17 cellular contexts compared by ENCODE assay signal in the genomic region with DNA sequence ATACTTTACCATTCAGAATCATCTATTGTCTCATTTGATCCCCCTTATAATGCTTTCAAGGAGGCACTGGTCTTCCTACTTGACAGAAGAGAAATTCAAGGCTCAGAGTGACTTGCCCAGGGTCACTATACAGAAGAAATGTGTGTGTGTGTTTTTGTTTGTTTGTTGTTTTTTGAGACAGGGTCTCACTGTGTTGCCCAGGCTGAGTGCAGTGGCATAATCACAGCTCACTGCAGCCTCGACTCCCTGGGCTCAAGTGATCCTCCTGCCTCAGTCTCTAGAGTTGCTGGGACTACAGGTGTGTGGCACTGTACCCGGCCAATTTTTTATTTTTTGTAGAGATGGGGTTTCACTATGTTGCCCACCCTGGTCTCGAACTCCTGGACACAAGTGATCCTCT. TPM values are rescaled to one million over a fixed set of nuclear protein-coding genes. Genes with fewer than 3 reads are reported as not detected.
DNase-seq lines count a peak whose midpoint lies in the region; ATAC-seq, FAIRE-seq and TF ChIP-seq lines count a peak whose summit lies in the region.
"Had no signal": no experiment of that assay in that cellular context is flagged by ENCODE, and none has a peak within 500 bp of the region (broad histone marks: within the 10 kb centered on the region; RNA-seq: fewer than 3 reads in every experiment).

No MANE protein-coding gene starts in this region.

- POLR2A ChIA-PET in CD8-positive, alpha-beta T cell (lab: Charles Lee) = interaction anchor here (1.0 kb wide), 1 partner anchor 22 kb away, joined by 3 read pairs; no protein-coding TSS in a partner anchor

- ATAC-seq in T-helper 17 cell (no peak), HG03045 (IDR thresholded peaks at IDR 0.05; ENCODE audit: unreplicated experiment) (no peak)
- ATAC-seq in CD8-positive, alpha-beta T cell = no peak
- ATAC-seq: GM12878, HepG2, SK-N-SH treated with all-trans-retinoic acid at 6 μM for 48 hours had no signal

- CTCF ChIA-PET in CD8-positive, alpha-beta T cell (lab: Charles Lee) = interaction anchor here (1.2 to 1.5 kb wide), 2 partner anchors 65 to 130 kb away, joined by 3 to 4 read pairs; no protein-coding TSS in a partner anchor

- H3K4me3 Mint-ChIP-seq in T-helper 17 cell (no peak overlapping the region), nephron (no peak overlapping the region), type B pancreatic cell (no peak overlapping the region)
- H3K4me3 Mint-ChIP-seq in CD8-positive, alpha-beta T cell = no peak overlapping the region

- DNase-seq in GM12891 (ENCODE audit: insufficient read length, low spot score) (no peak), T-helper 17 cell (no peak), type B pancreatic cell (ENCODE audit: extremely low spot score, unreplicated experiment) (no peak), T-helper 9 cell (no peak)
- no peak for DNase-seq in CD8-positive, alpha-beta T cell
- DNase-seq: Calu3, DMS79, NCI-H187 treated with DMSO at 0.1 percent for 48 hours, NCI-H446 treated with DMSO at 0.1 percent for 48 hours, NCI-H774, Peyer's patch, Right ventricle myocardium superior had no signal

- intact Hi-C loops in CD8-positive, alpha-beta T cell (cut with DNase I, micrococcal nuclease) = no loop called here

- no peaks in the 10 kb centered on the region for H3K36me3 ChIP-seq in CD8-positive, alpha-beta T cell (ENCODE audit: insufficient read depth, low read length)
- H3K36me3 ChIP-seq: Peyer's patch had no signal

- TF ChIP-seq CTCF in nephron (IDR thresholded peaks at IDR 0.05; ENCODE audit: unreplicated experiment in 3 of 3) (no peak), type B pancreatic cell (conservative IDR thresholded peaks at IDR 0.05) (no peak)
- TF ChIP-seq CTCF in CD8-positive, alpha-beta T cell (IDR thresholded peaks at IDR 0.05) = no peak

- H3K4me3 ChIP-seq in CD8-positive, alpha-beta T cell (ENCODE audit: low read depth, low read length) = no peak overlapping the region
- H3K4me3 ChIP-seq: GM12878, Peyer's patch had no signal

- H3K36me3 Mint-ChIP-seq in T-helper 17 cell (ENCODE audit: low read depth) (no peaks in the 10 kb centered on the region), nephron (ENCODE audit: low read depth) (no peaks in the 10 kb centered on the region), type B pancreatic cell (no peaks in the 10 kb centered on the region)
- no peaks in the 10 kb centered on the region for H3K36me3 Mint-ChIP-seq in CD8-positive, alpha-beta T cell

- no peaks in the 10 kb centered on the region for H3K4me1 ChIP-seq in CD8-positive, alpha-beta T cell (ENCODE audit: insufficient read depth, low read length)

- H3K27me3 ChIP-seq in CD8-positive, alpha-beta T cell (ENCODE audit: insufficient read depth, low read length) = no peaks in the 10 kb centered on the region
- H3K27me3 ChIP-seq: Peyer's patch had no signal

- peaks cover 6% of the 10 kb centered on the region for H3K4me1 Mint-ChIP-seq in T-helper 17 cell
- peaks cover 59% of the 10 kb centered on the region for H3K4me1 Mint-ChIP-seq in nephron
- peaks cover 61% of the 10 kb centered on the region for H3K4me1 Mint-ChIP-seq in type B pancreatic cell (ENCODE audit: unreplicated experiment)
- H3K4me1 Mint-ChIP-seq in CD8-positive, alpha-beta T cell (ENCODE audit: low read depth) = peaks cover 4% of the 10 kb centered on the region

- peak; percentile 41 for FAIRE-seq in GM12891 (lab: Jason Lieb, UNC)
- FAIRE-seq: GM12878, HepG2 had no signal

- no peak for TF ChIP-seq POLR2A in GM12891 (IDR thresholded peaks at IDR 0.05; ENCODE audit: low read depth, low read length)

- no peak overlapping the region for H3K27ac ChIP-seq in CD8-positive, alpha-beta T cell (ENCODE audit: low read depth, low read length)
- H3K27ac ChIP-seq: Peyer's patch had no signal

- H3K27me3 Mint-ChIP-seq in T-helper 17 cell (peaks cover 4% of the 10 kb centered on the region), nephron (ENCODE audit: low read depth) (peaks cover 3% of the 10 kb centered on the region), type B pancreatic cell (no peaks in the 10 kb centered on the region)
- H3K27me3 Mint-ChIP-seq in CD8-positive, alpha-beta T cell (ENCODE audit: low read depth) = peaks cover 3% of the 10 kb centered on the region

- H3K9me3 Mint-ChIP-seq in nephron (no peaks in the 10 kb centered on the region), type B pancreatic cell (no peaks in the 10 kb centered on the region)
- no peaks in the 10 kb centered on the region for H3K9me3 Mint-ChIP-seq in CD8-positive, alpha-beta T cell

- H3K27ac Mint-ChIP-seq in T-helper 17 cell (peak overlapping the region; percentile 11), nephron (peak overlapping the region; percentile 74 to 82 (median 81)), type B pancreatic cell (peak overlapping the region; percentile 94)
- H3K27ac Mint-ChIP-seq in CD8-positive, alpha-beta T cell = no peak overlapping the region

- H3K9me3 ChIP-seq in T-helper 17 cell (ENCODE audit: control insufficient read depth, low read length, poor library complexity, severe bottlenecking) = no peaks in the 10 kb centered on the region
- no peaks in the 10 kb centered on the region for H3K9me3 ChIP-seq in CD8-positive, alpha-beta T cell (ENCODE audit: low read length)
- H3K9me3 ChIP-seq: Peyer's patch had no signal

TF ChIP-seq in GM12891, 5 proteins besides CTCF, POLR2A, EP300 and RAD21:
- no peak for TF ChIP-seq TAF1 (IDR thresholded peaks at IDR 0.05; ENCODE audit: low read depth, low read length)
- TF ChIP-seq POU2F2 (IDR thresholded peaks at IDR 0.05; ENCODE audit: low read depth, low read length) = no peak
- no peak for TF ChIP-seq SPI1 (IDR thresholded peaks at IDR 0.05; ENCODE audit: low read depth, low read length)
- no peak for TF ChIP-seq PAX5 (IDR thresholded peaks at IDR 0.05; ENCODE audit: insufficient read depth, low read length, severe bottlenecking)
- no peak for TF ChIP-seq POLR2AphosphoS5 (IDR thresholded peaks at IDR 0.05; ENCODE audit: low read depth, low read length)

RNA-seq across cellular contexts. Expression of gene IRF2BPL, which starts 22.9 kb away (rescaled TPM):
- 22.0 TPM for polyA plus RNA-seq in GM12891 (2012; ENCODE audit: low read depth, missing spikeins)
- total RNA-seq in T-helper 17 cell (10 to 100 TPM; 41.9 to 51.7 TPM), type B pancreatic cell (ENCODE audit: low replicate concordance) (59.7 and 116 TPM in 2 replicates)
- total RNA-seq in CD8-positive, alpha-beta T cell = 10 to 100 TPM; 53.7 to 53.9 TPM
